Comparison of ENCODE assay signal across 1 cellular context in the genomic region with DNA sequence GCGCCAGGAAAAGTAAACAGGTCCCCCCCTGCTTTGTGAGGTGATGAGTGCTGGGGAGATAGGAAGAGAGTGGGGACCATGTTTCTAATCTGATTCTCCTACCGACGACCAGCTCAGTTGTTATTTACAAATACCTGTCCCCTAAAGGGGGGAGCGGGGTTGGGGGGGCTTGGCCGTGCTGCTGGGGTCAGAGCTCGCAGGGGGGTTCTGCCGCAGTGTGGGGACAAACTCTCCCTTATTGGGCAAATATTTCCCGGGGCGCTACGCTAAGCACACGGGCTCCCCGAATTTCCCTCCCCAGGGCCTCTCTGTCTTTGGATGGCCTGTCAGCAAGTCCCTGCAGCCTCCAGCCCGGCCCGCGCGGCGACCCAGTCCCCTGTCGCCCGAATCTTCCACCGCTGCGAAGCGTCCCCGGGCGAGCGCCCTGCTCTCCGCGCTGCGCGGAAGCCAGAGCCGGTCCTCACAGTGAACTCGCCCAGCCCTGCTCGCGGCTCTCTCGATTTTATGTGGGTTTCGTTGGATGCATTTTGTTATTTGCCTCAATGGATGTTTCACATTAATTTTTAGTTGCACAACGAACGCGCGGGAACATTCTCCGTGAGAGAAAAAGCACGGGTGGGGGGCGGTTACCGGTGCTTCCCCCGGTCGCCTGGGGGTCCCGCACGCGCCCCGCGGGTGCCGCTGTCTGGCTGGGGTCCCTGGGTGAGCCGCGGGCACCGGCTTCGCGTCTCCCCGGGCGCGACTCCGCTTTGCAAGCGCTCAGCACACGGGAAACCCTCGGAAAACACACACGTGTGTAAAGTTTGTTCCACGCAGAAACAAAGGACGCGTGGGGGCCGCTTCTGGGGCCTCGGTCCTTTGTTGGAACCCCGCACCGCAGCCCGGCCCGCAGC.
TF ChIP-seq lines count a peak whose summit lies in the region.

No MANE protein-coding gene starts in this region.

TF ChIP-seq in GM12878, 131 proteins besides CTCF, POLR2A, EP300 and RAD21:
- TF ChIP-seq BMI1 (IDR thresholded peaks at IDR 0.05; ENCODE audit: borderline replicate concordance) (peak; percentile 82; the same call in 1 of the 2 replicates), ZNF24 (IDR thresholded peaks at IDR 0.05) (no peak), JUNB (IDR thresholded peaks at IDR 0.05) (no peak), GATAD2B (conservative IDR thresholded peaks at IDR 0.05; ENCODE audit: low read depth) (0 out of 2 replicates have a peak, but pooled peaks have one; percentile 56), IKZF1 (conservative IDR thresholded peaks at IDR 0.05) (0 out of 2 replicates have a peak, but pooled peaks have one; percentile 28), RFX5 (IDR thresholded peaks at IDR 0.05; ENCODE audit: low read depth, low read length) (no peak)
